ENCODE assay signal across 8 cellular contexts in genomic region chr20:41693136-41693979, GRCh38.
DNase-seq lines count a peak whose midpoint lies in the region; ATAC-seq and TF ChIP-seq lines count a peak whose summit lies in the region.

No MANE protein-coding gene starts in this region.

- no peaks in the 10 kb centered on the region for H3K9me3 Mint-ChIP-seq in activated T-helper 1 cell treated with anti-CD3 and anti-CD28 coated beads, Interleukin-12 subunit alpha, Interleukin-12 subunit beta, Interleukin-2, Interleukin-4 antibody, amounts not matched to agents 30 ng/mL and 10 ng/mL and 1 ng/mL, durations not matched to agents 14 hours and 24 hours and 36 hours
- H3K9me3 Mint-ChIP-seq in naive thymus-derived CD8-positive, alpha-beta T cell: no peaks in the 10 kb centered on the region
- H3K9me3 Mint-ChIP-seq in stimulated activated naive B cell treated with anti-CD40 and anti-IgM and Interleukin-4, amounts not matched to agents 10 μg/mL and 1 μg/mL and 100 μg/mL, for 72 hours: no peaks in the 10 kb centered on the region

- peak; percentile 75 for DNase-seq in DMS79 (lab: John Stamatoyannopoulos, UW)
- DNase-seq in KBM-7: peak; percentile 92
- peak; percentile 87 for DNase-seq in Panc1 (ENCODE audit: low read depth, low spot score)
- DNase-seq in activated T-helper 1 cell treated with anti-CD3 and anti-CD28 coated beads, Interleukin-12 subunit alpha, Interleukin-12 subunit beta, Interleukin-2, Interleukin-4 antibody, amounts not matched to agents 30 ng/mL and 10 ng/mL and 1 ng/mL, durations not matched to agents 14 hours and 24 hours and 36 hours (ENCODE audit: low spot score): peak; percentile 73
- peak; percentile 89 for DNase-seq in fibroblast of peridontal ligament (ENCODE audit: extremely low read depth)
- DNase-seq in naive thymus-derived CD8-positive, alpha-beta T cell: peak; percentile 58 to 92 (median 80)
- DNase-seq in stimulated activated naive B cell treated with anti-CD40 and anti-IgM and Interleukin-4, amounts not matched to agents 10 μg/mL and 1 μg/mL and 100 μg/mL, for 72 hours: peak; percentile 72

- peaks cover 3% of the 10 kb centered on the region for H3K27me3 Mint-ChIP-seq in activated T-helper 1 cell treated with anti-CD3 and anti-CD28 coated beads, Interleukin-12 subunit alpha, Interleukin-12 subunit beta, Interleukin-2, Interleukin-4 antibody, amounts not matched to agents 30 ng/mL and 10 ng/mL and 1 ng/mL, durations not matched to agents 14 hours and 24 hours and 36 hours (ENCODE audit: insufficient read depth)
- peaks cover 3 to 12% (median 5%) of the 10 kb centered on the region in 5 donors for H3K27me3 Mint-ChIP-seq in naive thymus-derived CD8-positive, alpha-beta T cell
- H3K27me3 Mint-ChIP-seq in stimulated activated naive B cell treated with anti-CD40 and anti-IgM and Interleukin-4, amounts not matched to agents 10 μg/mL and 1 μg/mL and 100 μg/mL, for 72 hours: peaks cover 5 to 6% of the 10 kb centered on the region in 2 donors

- no peaks in the 10 kb centered on the region for H3K36me3 ChIP-seq in Panc1 (ENCODE audit: control insufficient read depth, insufficient read depth, low read length)

- TF ChIP-seq CTCF in Panc1 (IDR thresholded peaks at IDR 0.05): peak; percentile 73

- peak overlapping the region; percentile 86 for H3K27ac ChIP-seq in Panc1 (ENCODE audit: low read length)

- H3K9me3 ChIP-seq in Panc1 (ENCODE audit: control insufficient read depth, insufficient read depth, low read depth, low read length): no peaks in the 10 kb centered on the region

- peak overlapping the region; percentile 94 for H3K27ac Mint-ChIP-seq in activated T-helper 1 cell treated with anti-CD3 and anti-CD28 coated beads, Interleukin-12 subunit alpha, Interleukin-12 subunit beta, Interleukin-2, Interleukin-4 antibody, amounts not matched to agents 30 ng/mL and 10 ng/mL and 1 ng/mL, durations not matched to agents 14 hours and 24 hours and 36 hours
- H3K27ac Mint-ChIP-seq in naive thymus-derived CD8-positive, alpha-beta T cell: peak overlapping the region; percentile 93 to 99 (median 96)
- H3K27ac Mint-ChIP-seq in stimulated activated naive B cell treated with anti-CD40 and anti-IgM and Interleukin-4, amounts not matched to agents 10 μg/mL and 1 μg/mL and 100 μg/mL, for 72 hours: peak overlapping the region; percentile 93

- peak overlapping the region; percentile 93 for H3K4me3 Mint-ChIP-seq in activated T-helper 1 cell treated with anti-CD3 and anti-CD28 coated beads, Interleukin-12 subunit alpha, Interleukin-12 subunit beta, Interleukin-2, Interleukin-4 antibody, amounts not matched to agents 30 ng/mL and 10 ng/mL and 1 ng/mL, durations not matched to agents 14 hours and 24 hours and 36 hours
- H3K4me3 Mint-ChIP-seq in naive thymus-derived CD8-positive, alpha-beta T cell: peak overlapping the region; percentile 89 to 99 (median 94)
- peak overlapping the region; percentile 89 to 90 for H3K4me3 Mint-ChIP-seq in stimulated activated naive B cell treated with anti-CD40 and anti-IgM and Interleukin-4, amounts not matched to agents 10 μg/mL and 1 μg/mL and 100 μg/mL, for 72 hours

- H3K36me3 Mint-ChIP-seq in activated T-helper 1 cell treated with anti-CD3 and anti-CD28 coated beads, Interleukin-12 subunit alpha, Interleukin-12 subunit beta, Interleukin-2, Interleukin-4 antibody, amounts not matched to agents 30 ng/mL and 10 ng/mL and 1 ng/mL, durations not matched to agents 14 hours and 24 hours and 36 hours (ENCODE audit: low read depth): peaks cover 4% of the 10 kb centered on the region
- H3K36me3 Mint-ChIP-seq in naive thymus-derived CD8-positive, alpha-beta T cell: no peaks in the 10 kb centered on the region
- peaks cover 0 to 4% of the 10 kb centered on the region in 2 donors for H3K36me3 Mint-ChIP-seq in stimulated activated naive B cell treated with anti-CD40 and anti-IgM and Interleukin-4, amounts not matched to agents 10 μg/mL and 1 μg/mL and 100 μg/mL, for 72 hours

- intact Hi-C loops in Panc1 (cut with micrococcal nuclease; ENCODE audit: unreplicated experiment): no loop called here
- intact Hi-C loops in activated T-helper 1 cell treated with anti-CD3 and anti-CD28 coated beads, Interleukin-12 subunit alpha, Interleukin-12 subunit beta, Interleukin-2, Interleukin-4 antibody, amounts not matched to agents 30 ng/mL and 10 ng/mL and 1 ng/mL, durations not matched to agents 14 hours and 24 hours and 36 hours (cut with micrococcal nuclease): loop anchor here (1.0 to 5.0 kb wide), 5 partner anchors 75 to 1764 kb away; partner anchors contain the start of genes CHD6, PLCG1, SRSF6 and ZHX3

- peak overlapping the region; percentile 81 to 84 for H3K4me3 ChIP-seq in Panc1 (ENCODE audit: low read depth in 2 of 2, low read length in 2 of 2)

- H3K4me1 ChIP-seq in Panc1 (ENCODE audit: control insufficient read depth, insufficient read depth, low read length): no peaks in the 10 kb centered on the region

- POLR2A ChIA-PET in Panc1 (lab: Charles Lee): no interaction called here
- POLR2A ChIA-PET in naive thymus-derived CD8-positive, alpha-beta T cell (lab: Charles Lee): interaction anchor here (0.9 to 2.4 kb wide), 6 partner anchors 21 to 265 kb away, joined by 3 to 45 read pairs (median 4); partner anchors contain the start of gene CHD6

- CTCF ChIA-PET in Panc1 (lab: Charles Lee): interaction anchor here (0.9 kb wide), 1 partner anchor 27 kb away, joined by 3 read pairs; no protein-coding TSS in a partner anchor

- ATAC-seq in GM21717 (IDR thresholded peaks at IDR 0.05; ENCODE audit: unreplicated experiment) (peak; percentile 83), Panc1 (peak; percentile 94)
- ATAC-seq in naive thymus-derived CD8-positive, alpha-beta T cell: peak; percentile 86 to 87
- ATAC-seq in stimulated activated naive B cell treated with anti-CD40 and anti-IgM and Interleukin-4, amounts not matched to agents 10 μg/mL and 1 μg/mL and 100 μg/mL, for 72 hours (replicated peaks): peak; percentile 92 to 93

- BruUV-seq in Panc1 (replicated peaks; lab: Mats Ljungman, UMichigan): no TSS peak

- in situ Hi-C loops in KBM-7 (cut with MboI; ENCODE audit: low pct_unique_long_range_greater_than_20kb, low sequenced_read_pairs) (no loop called here), Panc1 (cut with HindIII; ENCODE audit: low pct_unique_long_range_greater_than_20kb, low sequenced_read_pairs) (no loop called here)

- peaks cover 9% of the 10 kb centered on the region for H3K27me3 ChIP-seq in Panc1 (ENCODE audit: control insufficient read depth, insufficient read depth, low read length)

- peaks cover 13% of the 10 kb centered on the region for H3K4me1 Mint-ChIP-seq in activated T-helper 1 cell treated with anti-CD3 and anti-CD28 coated beads, Interleukin-12 subunit alpha, Interleukin-12 subunit beta, Interleukin-2, Interleukin-4 antibody, amounts not matched to agents 30 ng/mL and 10 ng/mL and 1 ng/mL, durations not matched to agents 14 hours and 24 hours and 36 hours (ENCODE audit: low read depth)
- H3K4me1 Mint-ChIP-seq in naive thymus-derived CD8-positive, alpha-beta T cell: peaks cover 12 to 21% (median 18%) of the 10 kb centered on the region in 4 donors
- peaks cover 15% of the 10 kb centered on the region in 2 donors for H3K4me1 Mint-ChIP-seq in stimulated activated naive B cell treated with anti-CD40 and anti-IgM and Interleukin-4, amounts not matched to agents 10 μg/mL and 1 μg/mL and 100 μg/mL, for 72 hours

Comparison
In these comparisons a context has a peak if more than half of its experiments do, and no peak if none do; other contexts are left out.
1. Peak in every context shown above with its lines: DNase-seq, ATAC-seq, H3K4me3 ChIP-seq and H3K27ac ChIP-seq.